ENCODE assay signal across 19 cellular contexts in genomic region chr3:47156418-47156817, GRCh38.
"Had no signal": no experiment of that assay in that cellular context is flagged by ENCODE, and none has a peak within 500 bp of the region (broad histone marks: within the 10 kb centered on the region; RNA-seq: fewer than 3 reads in every experiment).

No MANE protein-coding gene starts in this region.

- H3K27me3 Mint-ChIP-seq: activated CD4-positive, alpha-beta memory T cell treated with anti-CD3 and anti-CD28 coated beads, Interleukin-2, amount 10 ng/mL, durations not matched to agents 7 days and 5 days; activated naive CD8-positive, alpha-beta T cell treated with anti-CD3 and anti-CD28 coated beads for 36 hours; central memory CD8-positive, alpha-beta T cell; dendritic cell treated with granulocyte-macrophage colony-stimulating factor and Interleukin-4, amounts not matched to agents 40 ng/mL and 50 ng/mL, for 4 days; effector memory CD8-positive, alpha-beta T cell; stimulated activated naive CD8-positive, alpha-beta T cell treated with anti-CD3 and anti-CD28 coated beads, Interleukin-15, amount 100 ng/mL, for 72 hours had no signal

- ATAC-seq: effector memory CD8-positive, alpha-beta T cell; foreskin keratinocyte; stimulated activated naive CD8-positive, alpha-beta T cell treated with anti-CD3 and anti-CD28 coated beads, Interleukin-15, amount 100 ng/mL, for 72 hours had no signal

- H3K4me3 ChIP-seq: ovary, sigmoid colon had no signal

- H3K27ac ChIP-seq: brain microvascular endothelial cell, foreskin keratinocyte, ovary, sigmoid colon had no signal

- DNase-seq: activated CD4-positive, alpha-beta memory T cell treated with anti-CD3 and anti-CD28 coated beads, Interleukin-2, amount 10 ng/mL, durations not matched to agents 7 days and 5 days; activated CD4-positive, alpha-beta T cell treated with anti-CD3 and anti-CD28 coated beads for 4 hours; activated CD8-positive, alpha-beta memory T cell treated with anti-CD3 and anti-CD28 coated beads, Interleukin-2, amount 50 U/mL, for 4 hours; activated gamma-delta T cell treated with Interleukin-2 at 50 U/mL for 16 hours; activated naive CD8-positive, alpha-beta T cell treated with anti-CD3 and anti-CD28 coated beads for 36 hours; activated T-cell treated with anti-CD3 and anti-CD28 coated beads, Interleukin-2, amount 50 U/mL, for 48 hours; anterior cingulate cortex; brain microvascular endothelial cell; effector memory CD8-positive, alpha-beta T cell; foreskin keratinocyte; mesendoderm; ovary; sigmoid colon; stimulated activated CD4-positive, alpha-beta T cell treated with anti-CD3 and anti-CD28 coated beads, Interleukin-1b, Interleukin-23, amount 100 ng/mL, for 48 hours; stimulated activated naive CD8-positive, alpha-beta T cell treated with anti-CD3 and anti-CD28 coated beads, Interleukin-15, amount 100 ng/mL, for 72 hours had no signal

- H3K4me1 ChIP-seq: foreskin keratinocyte had no signal

- H3K9me3 ChIP-seq: ovary, sigmoid colon had no signal

- H3K27me3 ChIP-seq: brain microvascular endothelial cell, foreskin keratinocyte, ovary, sigmoid colon had no signal

- H3K4me3 Mint-ChIP-seq: activated CD4-positive, alpha-beta memory T cell treated with anti-CD3 and anti-CD28 coated beads, Interleukin-2, amount 10 ng/mL, durations not matched to agents 7 days and 5 days; activated naive CD8-positive, alpha-beta T cell treated with anti-CD3 and anti-CD28 coated beads for 36 hours; central memory CD8-positive, alpha-beta T cell; dendritic cell treated with granulocyte-macrophage colony-stimulating factor and Interleukin-4, amounts not matched to agents 40 ng/mL and 50 ng/mL, for 4 days; neural crest cell; stimulated activated naive CD8-positive, alpha-beta T cell treated with anti-CD3 and anti-CD28 coated beads, Interleukin-15, amount 100 ng/mL, for 72 hours; T-helper 1 cell treated with Interleukin-12 subunit alpha and Interleukin-12 subunit beta and Interleukin-4 antibody, amounts not matched to agents 30 μg/mL and 1 μg/mL, for 36 hours had no signal

- H3K27ac Mint-ChIP-seq: activated CD4-positive, alpha-beta memory T cell treated with anti-CD3 and anti-CD28 coated beads, Interleukin-2, amount 10 ng/mL, durations not matched to agents 7 days and 5 days; activated naive CD8-positive, alpha-beta T cell treated with anti-CD3 and anti-CD28 coated beads for 36 hours; dendritic cell treated with granulocyte-macrophage colony-stimulating factor and Interleukin-4, amounts not matched to agents 40 ng/mL and 50 ng/mL, for 4 days; effector memory CD8-positive, alpha-beta T cell; stimulated activated naive CD8-positive, alpha-beta T cell treated with anti-CD3 and anti-CD28 coated beads, Interleukin-15, amount 100 ng/mL, for 72 hours; T-helper 1 cell treated with Interleukin-12 subunit alpha and Interleukin-12 subunit beta and Interleukin-4 antibody, amounts not matched to agents 30 μg/mL and 1 μg/mL, for 36 hours had no signal

- H3K36me3 ChIP-seq: brain microvascular endothelial cell, ovary, sigmoid colon had no signal

- H3K9me3 Mint-ChIP-seq: activated CD4-positive, alpha-beta memory T cell treated with anti-CD3 and anti-CD28 coated beads, Interleukin-2, amount 10 ng/mL, durations not matched to agents 7 days and 5 days; central memory CD8-positive, alpha-beta T cell; dendritic cell treated with granulocyte-macrophage colony-stimulating factor and Interleukin-4, amounts not matched to agents 40 ng/mL and 50 ng/mL, for 4 days; effector memory CD8-positive, alpha-beta T cell; neural crest cell; stimulated activated naive CD8-positive, alpha-beta T cell treated with anti-CD3 and anti-CD28 coated beads, Interleukin-15, amount 100 ng/mL, for 72 hours; T-helper 1 cell treated with Interleukin-12 subunit alpha and Interleukin-12 subunit beta and Interleukin-4 antibody, amounts not matched to agents 30 μg/mL and 1 μg/mL, for 36 hours had no signal
